1 cellular context compared by ENCODE assay signal in genomic region chr18:48131042-48131441, GRCh38.
A peak's percentile ranks its signal among the peaks of the same experiment; 100 is the strongest.
TF ChIP-seq lines count a peak whose summit lies in the region.

No MANE protein-coding gene starts in this region.

TF ChIP-seq in liver, 16 proteins besides CTCF, POLR2A, EP300 and RAD21 (continued from another document):
- peak; percentile 28 for TF ChIP-seq REST (IDR thresholded peaks at IDR 0.05)
- TF ChIP-seq SP1 (IDR thresholded peaks at IDR 0.05) = peak; percentile 73
- TF ChIP-seq YY1 (IDR thresholded peaks at IDR 0.05) = peak; percentile 65
- TF ChIP-seq JUND (IDR thresholded peaks at IDR 0.05) = peak; percentile 48 to 60
- peak; percentile 96 for TF ChIP-seq HNF4G (IDR thresholded peaks at IDR 0.05)
- TF ChIP-seq MAX (IDR thresholded peaks at IDR 0.05) = peak; percentile 82
- peak; percentile 90 to 93 for TF ChIP-seq RXRA (IDR thresholded peaks at IDR 0.05)
- TF ChIP-seq ZBTB33 (IDR thresholded peaks at IDR 0.05) = peak; percentile 48
- TF ChIP-seq NR2F2 (IDR thresholded peaks at IDR 0.05) = peak; percentile 69
- TF ChIP-seq EGR1 (IDR thresholded peaks at IDR 0.05; ENCODE audit: low read depth in 2 of 2) = peak; percentile 58 to 79
- TF ChIP-seq ATF3 (IDR thresholded peaks at IDR 0.05) = peak; percentile 44
TF ChIP-seq in liver: peak in this region for 13.
